Comparison of ENCODE assay signal across 24 cellular contexts in the genomic region with DNA sequence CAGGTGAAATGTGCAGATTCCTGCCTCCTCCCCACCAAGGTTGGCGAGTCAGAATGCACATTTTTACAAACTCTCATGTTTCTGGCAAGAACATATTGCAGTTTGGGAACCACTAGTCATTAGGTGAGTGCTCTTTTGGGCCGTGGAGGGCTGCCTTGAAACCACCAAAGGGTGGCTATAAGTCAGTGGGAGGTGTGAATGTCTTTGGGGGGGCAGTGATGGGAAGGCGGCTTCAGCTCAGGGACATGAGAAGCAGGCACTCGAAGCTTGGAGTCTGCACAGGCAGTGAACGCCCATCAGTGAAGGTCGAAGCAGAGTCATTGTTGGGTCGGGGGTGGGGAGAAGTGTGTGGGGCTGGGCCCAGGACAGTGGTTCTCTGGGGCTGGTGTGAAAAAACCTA. TPM values are rescaled to one million over a fixed set of nuclear protein-coding genes. Genes with fewer than 3 reads are reported as not detected.
"Had no signal": no experiment of that assay in that cellular context is flagged by ENCODE, and none has a peak within 500 bp of the region (broad histone marks: within the 10 kb centered on the region; RNA-seq: fewer than 3 reads in every experiment).

No MANE protein-coding gene starts in this region.

- H3K36me3 Mint-ChIP-seq: activated CD4-positive, alpha-beta memory T cell treated with anti-CD3 and anti-CD28 coated beads for 36 hours had no signal

- H3K9me3 Mint-ChIP-seq: activated CD4-positive, alpha-beta memory T cell treated with anti-CD3 and anti-CD28 coated beads for 36 hours; activated naive CD4-positive, alpha-beta T cell treated with anti-CD3 and anti-CD28 coated beads for 36 hours; activated T-cell treated with anti-CD3 and anti-CD28 coated beads, Interleukin-2, amount 50 U/mL, for 4 hours; activated T-helper 17 cell treated with anti-CD3 and anti-CD28 coated beads, Interleukin-2, amount 50 U/mL, for 72 hours; T-helper 1 cell treated with Interleukin-12 subunit alpha and Interleukin-12 subunit beta and Interleukin-4 antibody, amounts not matched to agents 30 μg/mL and 1 μg/mL, for 36 hours had no signal

- DNase-seq: activated B cell treated with CpG ODN at 0.5 μM for 24 hours; activated CD4-positive, alpha-beta memory T cell treated with anti-CD3 and anti-CD28 coated beads for 36 hours; activated CD4-positive, alpha-beta T cell treated with anti-CD3 and anti-CD28 coated beads for 1 hour; activated CD4-positive, alpha-beta T cell treated with anti-CD3 and anti-CD28 coated beads, Interleukin-2, amount 10 ng/mL, durations not matched to agents 7 days and 5 days; activated CD8-positive, alpha-beta memory T cell treated with anti-CD3 and anti-CD28 coated beads for 24 hours; activated gamma-delta T cell; activated naive CD4-positive, alpha-beta T cell treated with anti-CD3 and anti-CD28 coated beads for 36 hours; activated T-cell treated with anti-CD3 and anti-CD28 coated beads, Interleukin-2, amount 50 U/mL, for 4 hours; amygdala; brain microvascular endothelial cell; Karpas-422; MM.1S; NCI-H1105; NCI-H1436 treated with DMSO at 0.1 percent for 48 hours; NCI-H187; NCI-H2081; NCI-H446; NCI-H524; Peyer's patch; SHP77 treated with DMSO at 0.1 percent for 48 hours had no signal

- H3K4me1 Mint-ChIP-seq: activated B cell treated with CpG ODN at 0.5 μM for 24 hours; activated CD4-positive, alpha-beta T cell treated with anti-CD3 and anti-CD28 coated beads, Interleukin-2, amount 10 ng/mL, durations not matched to agents 7 days and 5 days; activated T-helper 17 cell treated with anti-CD3 and anti-CD28 coated beads, Interleukin-2, amount 50 U/mL, for 72 hours had no signal

- H3K27ac ChIP-seq: brain microvascular endothelial cell, cardiac muscle cell, Peyer's patch had no signal

- H3K9me3 ChIP-seq: Peyer's patch had no signal

- H3K4me1 ChIP-seq: Peyer's patch had no signal

- ATAC-seq: activated T-cell treated with anti-CD3 and anti-CD28 coated beads, Interleukin-2, amount 50 U/mL, for 4 hours; activated T-helper 17 cell treated with anti-CD3 and anti-CD28 coated beads, Interleukin-2, amount 50 U/mL, for 72 hours had no signal

- H3K36me3 ChIP-seq: brain microvascular endothelial cell, cardiac muscle cell, Peyer's patch had no signal

- H3K27ac Mint-ChIP-seq: activated B cell treated with CpG ODN at 0.5 μM for 24 hours; activated CD4-positive, alpha-beta memory T cell treated with anti-CD3 and anti-CD28 coated beads for 36 hours; activated CD4-positive, alpha-beta T cell treated with anti-CD3 and anti-CD28 coated beads, Interleukin-2, amount 10 ng/mL, durations not matched to agents 7 days and 5 days; activated naive CD4-positive, alpha-beta T cell treated with anti-CD3 and anti-CD28 coated beads for 36 hours; activated naive CD8-positive, alpha-beta T cell; activated T-helper 17 cell treated with anti-CD3 and anti-CD28 coated beads, Interleukin-2, amount 50 U/mL, for 72 hours; T-helper 1 cell treated with Interleukin-12 subunit alpha and Interleukin-12 subunit beta and Interleukin-4 antibody, amounts not matched to agents 30 μg/mL and 1 μg/mL, for 36 hours had no signal

- H3K27me3 ChIP-seq: brain microvascular endothelial cell, cardiac muscle cell, Peyer's patch had no signal

- H3K4me3 ChIP-seq: cardiac muscle cell, Peyer's patch had no signal

- H3K4me3 Mint-ChIP-seq: activated B cell treated with CpG ODN at 0.5 μM for 24 hours; activated CD4-positive, alpha-beta memory T cell treated with anti-CD3 and anti-CD28 coated beads for 36 hours; activated CD4-positive, alpha-beta T cell treated with anti-CD3 and anti-CD28 coated beads, Interleukin-2, amount 10 ng/mL, durations not matched to agents 7 days and 5 days; activated naive CD4-positive, alpha-beta T cell treated with anti-CD3 and anti-CD28 coated beads for 36 hours; activated naive CD8-positive, alpha-beta T cell; activated T-cell treated with anti-CD3 and anti-CD28 coated beads, Interleukin-2, amount 50 U/mL, for 4 hours; activated T-helper 17 cell treated with anti-CD3 and anti-CD28 coated beads, Interleukin-2, amount 50 U/mL, for 72 hours; T-helper 1 cell treated with Interleukin-12 subunit alpha and Interleukin-12 subunit beta and Interleukin-4 antibody, amounts not matched to agents 30 μg/mL and 1 μg/mL, for 36 hours had no signal

RNA-seq across cellular contexts. Expression of a gene that starts 1.1 kb away (rescaled TPM):
- total RNA-seq: activated CD4-positive, alpha-beta T cell treated with anti-CD3 and anti-CD28 coated beads, Interleukin-2, amount 10 ng/mL, durations not matched to agents 7 days and 5 days; activated naive CD4-positive, alpha-beta T cell treated with anti-CD3 and anti-CD28 coated beads for 36 hours; activated T-cell treated with anti-CD3 and anti-CD28 coated beads, Interleukin-2, amount 50 U/mL, for 4 hours; activated T-helper 17 cell treated with anti-CD3 and anti-CD28 coated beads, Interleukin-2, amount 50 U/mL, for 72 hours had no signal
